26 cellular contexts compared by ENCODE assay signal in genomic region chr7:159193543-159193942, GRCh38. TPM values are rescaled to one million over a fixed set of nuclear protein-coding genes. Genes with fewer than 3 reads are reported as not detected.
DNase-seq lines count a peak whose midpoint lies in the region; ATAC-seq, FAIRE-seq and TF ChIP-seq lines count a peak whose summit lies in the region.
"Had no signal": no experiment of that assay in that cellular context is flagged by ENCODE, and none has a peak within 500 bp of the region (broad histone marks: within the 10 kb centered on the region; RNA-seq: fewer than 3 reads in every experiment).

No MANE protein-coding gene starts in this region.

- H3K9ac ChIP-seq in K562 (ENCODE audit: insufficient read depth in 1 of 2, low read depth in 2 of 2, low read length in 2 of 2), result no peak overlapping the region

- intact Hi-C loops in K562 (cut with micrococcal nuclease), result no loop called here

- CTCF ChIA-PET in K562 (lab: Yijun Ruan, JAX; ENCODE audit: low intra/inter-chr PET ratio), result no interaction called here

- TF ChIP-seq EP300 in K562 (IDR thresholded peaks at IDR 0.05; ENCODE audit: low read length), result no peak

- H3K4me2 ChIP-seq in K562 (ENCODE audit: insufficient read depth, low read length), result no peak overlapping the region

- ATAC-seq in CD4-positive, CD25-positive, alpha-beta regulatory T cell (ENCODE audit: low read depth in 2 of 2), result no peak
- no peak for ATAC-seq in K562
- no peak for ATAC-seq in activated CD4-positive, CD25-positive, alpha-beta regulatory T cell treated with anti-CD3 and anti-CD28 coated beads, Interleukin-2, amount 50 U/mL, for 24 hours
- ATAC-seq: GM12878 had no signal

- H2AFZ ChIP-seq in K562 (ENCODE audit: low read depth, low read length), result peak overlapping the region; percentile 23; the same call in 1 of the 2 replicates

- 8% methylated on average over 3 of the region's 3 CpGs for WGBS in K562 (ENCODE audit: insufficient coverage, low coverage, missing lambda C conversion rate)

- no peaks in the 10 kb centered on the region for H4K20me1 ChIP-seq in K562 (replicated peaks; ENCODE audit: control insufficient read depth, insufficient read depth, low read length)

- peaks cover 3% of the 10 kb centered on the region for H3K36me3 Mint-ChIP-seq in T-helper 2 cell treated with Interferon-gamma antibody and Interleukin-4, amounts not matched to agents 5 μg/mL and 100 μg/mL, for 36 hours (ENCODE audit: low read depth)
- no peaks in the 10 kb centered on the region for H3K36me3 Mint-ChIP-seq in CD4-positive, CD25-positive, alpha-beta regulatory T cell

- POLR2A ChIA-PET in K562 (lab: Yijun Ruan, JAX), result interaction anchor here (0.5 to 1.3 kb wide), 2 partner anchors 32 to 153 kb away, joined by 3 to 4 read pairs; no protein-coding TSS in a partner anchor

- TF ChIP-seq POLR2A in K562 (conservative IDR thresholded peaks at IDR 0.05), result no peak

- no peak overlapping the region for H3K4me3 ChIP-seq in CD4-positive, CD25-positive, alpha-beta regulatory T cell (ENCODE audit: low read depth, low read length)
- no peak overlapping the region for H3K4me3 ChIP-seq in K562
- H3K4me3 ChIP-seq in H7 (ENCODE audit: insufficient read depth, low read depth, low read length), result no peak overlapping the region
- H3K4me3 ChIP-seq: GM12878, MG63, SJCRH30 had no signal

- H3K27me3 Mint-ChIP-seq in T-helper 2 cell treated with Interferon-gamma antibody and Interleukin-4, amounts not matched to agents 5 μg/mL and 100 μg/mL, for 36 hours (ENCODE audit: low read depth), result peaks cover 11% of the 10 kb centered on the region
- H3K27me3 Mint-ChIP-seq in CD4-positive, CD25-positive, alpha-beta regulatory T cell, result no peaks in the 10 kb centered on the region

- no peak for DNase-seq in T-helper 2 cell treated with Interferon-gamma antibody and Interleukin-4, amounts not matched to agents 5 μg/mL and 100 μg/mL, for 36 hours (ENCODE audit: low spot score)
- no peak for DNase-seq in T-helper 2 cell
- DNase-seq in CD4-positive, CD25-positive, alpha-beta regulatory T cell, result no peak
- no peak for DNase-seq in K562 (ENCODE audit: extremely low read depth in 1 of 4, low spot score in 3 of 4)
- DNase-seq in left kidney (ENCODE audit: low read depth, low spot score), result peak; percentile 76
- DNase-seq in H7, result no peak
- no peak for DNase-seq in AG08395 (ENCODE audit: low spot score)
- DNase-seq: ACHN, COR-L47, DMS 273 treated with DMSO at 0.1 percent for 48 hours, DMS79 treated with DMSO at 0.1 percent for 48 hours, MG63, NCI-H1417, NCI-H1694 treated with DMSO at 0.1 percent for 48 hours, NCI-H2081 treated with DMSO at 0.1 percent for 48 hours, NCI-H2171 treated with DMSO at 0.1 percent for 48 hours, NCI-H446, SJCRH30 had no signal

- H3K36me3 ChIP-seq in CD4-positive, CD25-positive, alpha-beta regulatory T cell (ENCODE audit: control insufficient read depth, insufficient read depth, low read length), result no peaks in the 10 kb centered on the region
- H3K36me3 ChIP-seq in K562 (ENCODE audit: control insufficient read depth, insufficient read depth, low read length), result no peaks in the 10 kb centered on the region
- no peaks in the 10 kb centered on the region for H3K36me3 ChIP-seq in H7 (replicated peaks; ENCODE audit: control insufficient read depth, insufficient read depth, low read length)
- H3K36me3 ChIP-seq: MG63, SJCRH30 had no signal

- in situ Hi-C loops in K562 (cut with MboI), result no loop called here

- H3K4me3 Mint-ChIP-seq in T-helper 2 cell treated with Interferon-gamma antibody and Interleukin-4, amounts not matched to agents 5 μg/mL and 100 μg/mL, for 36 hours, result no peak overlapping the region
- peak overlapping the region in 2 of 4 donors; percentile 4 to 61 for H3K4me3 Mint-ChIP-seq in CD4-positive, CD25-positive, alpha-beta regulatory T cell

- BruUV-seq in K562 (replicated peaks; lab: Mats Ljungman, UMichigan), result no TSS peak

- H3K27ac Mint-ChIP-seq in T-helper 2 cell treated with Interferon-gamma antibody and Interleukin-4, amounts not matched to agents 5 μg/mL and 100 μg/mL, for 36 hours, result peak overlapping the region; percentile 50
- peak overlapping the region; percentile 73 to 90 (median 86) for H3K27ac Mint-ChIP-seq in CD4-positive, CD25-positive, alpha-beta regulatory T cell

- H3K9me3 Mint-ChIP-seq in T-helper 2 cell treated with Interferon-gamma antibody and Interleukin-4, amounts not matched to agents 5 μg/mL and 100 μg/mL, for 36 hours, result no peaks in the 10 kb centered on the region
- peaks cover 0 to 3% (median 0%) of the 10 kb centered on the region in 7 donors for H3K9me3 Mint-ChIP-seq in CD4-positive, CD25-positive, alpha-beta regulatory T cell

- H3K79me2 ChIP-seq in K562 (ENCODE audit: control insufficient read depth, insufficient read depth, low read length), result no peaks in the 10 kb centered on the region

- peaks cover 0 to 1% of the 10 kb centered on the region in 2 experiments for H3K9me3 ChIP-seq in CD4-positive, CD25-positive, alpha-beta regulatory T cell (ENCODE audit: control insufficient read depth in 2 of 2, low read length in 2 of 2)
- no peaks in the 10 kb centered on the region for H3K9me3 ChIP-seq in K562 (replicated peaks; ENCODE audit: control insufficient read depth, insufficient read depth, low read depth, low read length)
- H3K9me3 ChIP-seq: MG63, SJCRH30 had no signal

- TF ChIP-seq RAD21 in K562 (CRISPR knock-in tag; conservative IDR thresholded peaks at IDR 0.05 in 1 of 2, IDR thresholded peaks at IDR 0.05 in 1 of 2), result no peak

- peaks cover 51% of the 10 kb centered on the region for H3K4me1 Mint-ChIP-seq in T-helper 2 cell treated with Interferon-gamma antibody and Interleukin-4, amounts not matched to agents 5 μg/mL and 100 μg/mL, for 36 hours (ENCODE audit: low read depth)
- peaks cover 24 to 63% (median 41%) of the 10 kb centered on the region in 4 donors for H3K4me1 Mint-ChIP-seq in CD4-positive, CD25-positive, alpha-beta regulatory T cell

- no peak overlapping the region for H3K27ac ChIP-seq in CD4-positive, CD25-positive, alpha-beta regulatory T cell (ENCODE audit: insufficient read depth, low read length, poor library complexity, severe bottlenecking)
- H3K27ac ChIP-seq in K562 (ENCODE audit: extremely low read depth, low read depth, low read length), result no peak overlapping the region
- H3K27ac ChIP-seq: 22Rv1, C4-2B, SJCRH30 had no signal

- TF ChIP-seq CTCF in K562 (IDR thresholded peaks at IDR 0.05 in 2 of 3, conservative IDR thresholded peaks at IDR 0.05 in 1 of 3; ENCODE audit: insufficient read depth in 2 of 3, low read depth in 1 of 3, low read length in 3 of 3), result no peak

- H3K27me3 ChIP-seq in CD4-positive, CD25-positive, alpha-beta regulatory T cell (ENCODE audit: control insufficient read depth, insufficient read depth, low read length), result no peaks in the 10 kb centered on the region
- H3K27me3 ChIP-seq in K562 (ENCODE audit: control insufficient read depth in 2 of 2, insufficient read depth in 2 of 2, low read length in 2 of 2) (peaks cover 0 to 7% of the 10 kb centered on the region in 2 experiments; a peak in 1 of 5 replicates), H7 (ENCODE audit: control insufficient read depth, insufficient read depth, low read length) (no peaks in the 10 kb centered on the region)
- H3K27me3 ChIP-seq: MG63, SJCRH30 had no signal

- no peak for FAIRE-seq in K562 (lab: Jason Lieb, UNC)
- FAIRE-seq: GM12878, H54, RCC 7860 had no signal

- peaks cover 2% of the 10 kb centered on the region for H3K9me1 ChIP-seq in K562 (ENCODE audit: control insufficient read depth, insufficient read depth, low read length)

- H3K4me1 ChIP-seq in CD4-positive, CD25-positive, alpha-beta regulatory T cell (ENCODE audit: control insufficient read depth, insufficient read depth, low read length, poor library complexity, severe bottlenecking), result peaks cover 44% of the 10 kb centered on the region
- peaks cover 24 to 26% of the 10 kb centered on the region in 2 experiments for H3K4me1 ChIP-seq in K562 (replicated peaks in 1 of 2; ENCODE audit: control insufficient read depth in 2 of 2, insufficient read depth in 2 of 2, low read length in 2 of 2)

TF ChIP-seq in K562, 482 proteins besides CTCF, POLR2A, EP300 and RAD21:
- 0 out of 4 replicates have a peak, but pooled peaks of 1 of the 2 experiments have one; percentile 6 for TF ChIP-seq KDM1A (IDR thresholded peaks at IDR 0.05)
- TF ChIP-seq ZNF133 (CRISPR knock-in tag; IDR thresholded peaks at IDR 0.05), result no peak
TF ChIP-seq in K562: peak in this region for 1.

RNA-seq across cellular contexts. Expression of gene VIPR2, which starts 48.9 kb away (rescaled TPM):
- total RNA-seq in CD4-positive, CD25-positive, alpha-beta regulatory T cell, result not detected
- polyA plus RNA-seq in CD4-positive, CD25-positive, alpha-beta regulatory T cell, result not detected
- total RNA-seq in K562 (2011; cell fraction: chromatin; rRNA removed; ENCODE audit: low replicate concordance), result not detected in 2 replicates
- 0.17 TPM in 1 of 2 replicates, not detected in the other for total RNA-seq in K562 (2011; cell fraction: nucleolus; rRNA removed)
- not detected in 2 replicates for total RNA-seq in K562 (2011; cell fraction: nucleoplasm; rRNA removed)
- total RNA-seq in K562 (2014; rRNA removed) (not detected in 2 replicates), K562 (2014; rRNA removed; fragmentation: Illumina TruSeq; extraction: Trizol) (not detected in 2 replicates), K562 (2015; rRNA removed; fragmentation: Illumina TruSeq; extraction: Trizol) (not detected in 2 replicates), K562 (2021) (0.04 TPM in 1 of 2 replicates, not detected in the other)
- polyA plus RNA-seq in K562 (2011; rRNA removed) (not detected in 2 replicates), K562 (2014; fragmentation: Illumina TruSeq; extraction: Trizol) (not detected in 2 replicates), K562 (2014; fragmentation: Nextera tagmentation; extraction: Ambion mirVana) (not detected), K562 (2014; rRNA removed) (not detected in 2 replicates)
- not detected in 2 replicates for polyA plus RNA-seq in K562 (2011; cell fraction: cytosol; rRNA removed)
- polyA plus RNA-seq in K562 (2011; cell fraction: nucleus; rRNA removed), result not detected in 2 replicates
- polyA plus RNA-seq in K562 (2012), result 0.31 and 0.54 TPM in 2 replicates
- not detected in 2 replicates for polyA minus RNA-seq in K562 (2011; rRNA and poly(A)+ RNA removed)
- 0.57 TPM in 1 of 2 replicates, not detected in the other for polyA minus RNA-seq in K562 (2011; cell fraction: cytosol; rRNA and poly(A)+ RNA removed)
- 0.11 TPM in 1 of 2 replicates, not detected in the other for polyA minus RNA-seq in K562 (2011; cell fraction: nucleus; rRNA and poly(A)+ RNA removed)
- total RNA-seq in H7 (2014; rRNA removed; shearing (Covaris generic)), result 2.5 and 3.5 TPM in 2 replicates
- total RNA-seq: GM12878, LHCN-M2, OCI-LY7 had no signal
- polyA plus RNA-seq: GM12878 had no signal
